In genomic region chr5:115460476-115460875, GRCh38 we compare ENCODE assay signal across 1 cellular context.
TF ChIP-seq lines count a peak whose summit lies in the region.

No MANE protein-coding gene starts in this region.

TF ChIP-seq in GM12878, 131 proteins besides CTCF, POLR2A, EP300 and RAD21 (continued from another document):
- TF ChIP-seq, protein P1, sequence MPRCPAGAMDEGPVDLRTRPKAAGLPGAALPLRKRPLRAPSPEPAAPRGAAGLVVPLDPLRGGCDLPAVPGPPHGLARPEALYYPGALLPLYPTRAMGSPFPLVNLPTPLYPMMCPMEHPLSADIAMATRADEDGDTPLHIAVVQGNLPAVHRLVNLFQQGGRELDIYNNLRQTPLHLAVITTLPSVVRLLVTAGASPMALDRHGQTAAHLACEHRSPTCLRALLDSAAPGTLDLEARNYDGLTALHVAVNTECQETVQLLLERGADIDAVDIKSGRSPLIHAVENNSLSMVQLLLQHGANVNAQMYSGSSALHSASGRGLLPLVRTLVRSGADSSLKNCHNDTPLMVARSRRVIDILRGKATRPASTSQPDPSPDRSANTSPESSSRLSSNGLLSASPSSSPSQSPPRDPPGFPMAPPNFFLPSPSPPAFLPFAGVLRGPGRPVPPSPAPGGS (IDR thresholded peaks at IDR 0.05; ENCODE audit: borderline replicate concordance, insufficient read depth, low read depth, low read length, poor library complexity, severe bottlenecking) = peak; percentile 56
- TF ChIP-seq IRF4 (IDR thresholded peaks at IDR 0.05; ENCODE audit: low read depth, low read length) = peak; percentile 95
- peak; percentile 82 for TF ChIP-seq EED (IDR thresholded peaks at IDR 0.05; ENCODE audit: low read depth)
- TF ChIP-seq MTA3 (IDR thresholded peaks at IDR 0.05; ENCODE audit: borderline replicate concordance, low read length) = peak; percentile 67; the same call in 1 of the 2 replicates
- TF ChIP-seq BCLAF1 (IDR thresholded peaks at IDR 0.05) = no peak
- TF ChIP-seq, protein P2, sequence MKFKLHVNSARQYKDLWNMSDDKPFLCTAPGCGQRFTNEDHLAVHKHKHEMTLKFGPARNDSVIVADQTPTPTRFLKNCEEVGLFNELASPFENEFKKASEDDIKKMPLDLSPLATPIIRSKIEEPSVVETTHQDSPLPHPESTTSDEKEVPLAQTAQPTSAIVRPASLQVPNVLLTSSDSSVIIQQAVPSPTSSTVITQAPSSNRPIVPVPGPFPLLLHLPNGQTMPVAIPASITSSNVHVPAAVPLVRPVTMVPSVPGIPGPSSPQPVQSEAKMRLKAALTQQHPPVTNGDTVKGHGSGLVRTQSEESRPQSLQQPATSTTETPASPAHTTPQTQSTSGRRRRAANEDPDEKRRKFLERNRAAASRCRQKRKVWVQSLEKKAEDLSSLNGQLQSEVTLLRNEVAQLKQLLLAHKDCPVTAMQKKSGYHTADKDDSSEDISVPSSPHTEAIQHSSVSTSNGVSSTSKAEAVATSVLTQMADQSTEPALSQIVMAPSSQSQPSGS (IDR thresholded peaks at IDR 0.05; ENCODE audit: low read length) = peak; percentile 86
- peak; percentile 93 for TF ChIP-seq ZBED1 (IDR thresholded peaks at IDR 0.05; ENCODE audit: borderline replicate concordance)
- no peak for TF ChIP-seq ZNF24 (IDR thresholded peaks at IDR 0.05)
- TF ChIP-seq FOXM1 (IDR thresholded peaks at IDR 0.05; ENCODE audit: low read depth, low read length) = 0 out of 2 replicates have a peak, but pooled peaks have one; percentile 60
- 0 out of 2 replicates have a peak, but pooled peaks have one; percentile 39 for TF ChIP-seq PAX5 (IDR thresholded peaks at IDR 0.05; ENCODE audit: borderline replicate concordance, low read depth, low read length)
- 0 out of 2 replicates have a peak, but pooled peaks have one; percentile 38 for TF ChIP-seq DPF2 (IDR thresholded peaks at IDR 0.05)
- peak; percentile 85 for TF ChIP-seq BCL11A (IDR thresholded peaks at IDR 0.05; ENCODE audit: low read depth, low read length)
